Comparison of ENCODE assay signal across 8 cellular contexts in the genomic region with DNA sequence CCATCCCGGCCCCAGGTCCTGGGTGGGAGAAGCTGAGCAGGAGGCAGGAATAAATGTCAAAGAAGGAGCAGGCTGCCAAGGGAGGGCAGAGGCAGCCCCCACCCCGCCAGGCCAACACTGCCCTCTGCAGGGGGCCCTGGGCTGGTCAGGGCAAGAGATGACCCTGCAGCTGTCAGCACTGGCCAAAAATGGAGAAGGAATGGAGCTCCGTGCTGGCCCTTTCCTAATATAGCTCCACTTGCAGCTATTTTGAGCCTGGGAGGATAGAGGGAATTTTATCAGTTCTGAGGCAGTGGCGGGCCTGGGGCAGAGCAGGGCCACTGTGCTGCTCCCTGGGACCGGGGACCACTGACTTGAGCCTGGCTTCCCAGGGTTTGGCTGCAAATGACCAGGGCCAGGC. TPM values are rescaled to one million over a fixed set of nuclear protein-coding genes. Genes with fewer than 3 reads are reported as not detected.
A peak's percentile ranks its signal among the peaks of the same experiment; 100 is the strongest.
DNase-seq lines count a peak whose midpoint lies in the region; ATAC-seq and TF ChIP-seq lines count a peak whose summit lies in the region.

No MANE protein-coding gene starts in this region.

- H3K4me3 ChIP-seq in AG04449 (ENCODE audit: low read depth, low read length) (no peak overlapping the region), brain microvascular endothelial cell (ENCODE audit: low read depth, low read length) (no peak overlapping the region), left lung (no peak overlapping the region)

- H3K27me3 ChIP-seq in brain microvascular endothelial cell (replicated peaks) (peaks cover 16% of the 10 kb centered on the region), left lung (peaks cover 0 to 40% of the 10 kb centered on the region in 2 donors)

- no peaks in the 10 kb centered on the region for H3K9me3 ChIP-seq in left lung

- CTCF ChIA-PET in AG04449 (lab: Yijun Ruan, JAX) = interaction anchor here (0.6 to 9.6 kb wide), 17 partner anchors 8 to 284 kb away, joined by 3 to 86 read pairs (median 5); a partner anchor contains a TSS

- H3K27ac ChIP-seq in brain microvascular endothelial cell (no peak overlapping the region), left lung (no peak overlapping the region)

- TF ChIP-seq CTCF in AG04449 (IDR thresholded peaks at IDR 0.05; ENCODE audit: insufficient read depth, low read length, missing control alignments) (peak; percentile 79), brain microvascular endothelial cell (IDR thresholded peaks at IDR 0.05; ENCODE audit: low read depth, low read length, missing control alignments) (peak; percentile 63), left lung (IDR thresholded peaks at IDR 0.05) (no peak)

- peak; percentile 10 for ATAC-seq in left lung

- DNase-seq in AG04449 (ENCODE audit: low read depth, low spot score) = no peak
- DNase-seq in HT1080 (ENCODE audit: low read depth) = peak; percentile 32
- DNase-seq in brain microvascular endothelial cell = peak; percentile 6
- DNase-seq in left lung = no peak
- no peak for DNase-seq in foreskin melanocyte
- DNase-seq in cerebellar nuclear complex (lab: John Stamatoyannopoulos, UW) = no peak
- DNase-seq in stimulated activated CD4-positive, alpha-beta T cell treated with anti-CD3 and anti-CD28 coated beads, Interleukin-2, amount 100 ng/mL, for 24 hours = no peak
- DNase-seq in SHP77 treated with DMSO at 0.1 percent for 48 hours (lab: John Stamatoyannopoulos, UW) = no peak

- intact Hi-C loops in left lung (cut with DNase I) = no loop called here

- no peaks in the 10 kb centered on the region for H3K36me3 ChIP-seq in brain microvascular endothelial cell (replicated peaks)
- no peaks in the 10 kb centered on the region for H3K36me3 ChIP-seq in left lung

- POLR2A ChIA-PET in AG04449 (lab: Yijun Ruan, JAX) = no interaction called here

- H3K4me1 ChIP-seq in left lung = peaks cover 0 to 4% of the 10 kb centered on the region in 2 donors

- in situ Hi-C loops in brain microvascular endothelial cell (cut with HindIII; ENCODE audit: low pct_ligation_motif_present, low sequenced_read_pairs) = no loop called here

RNA-seq across cellular contexts. Expression of a gene that starts 16.0 kb away (rescaled TPM):
- total RNA-seq in HT1080 (2014; rRNA removed; shearing (Covaris generic)) = not detected in 2 replicates
- polyA plus RNA-seq in HT1080 (2015; cell fraction: cytosol; rRNA removed) = 0.08 and 0.09 TPM in 2 replicates
- polyA plus RNA-seq in HT1080 (2015; cell fraction: nucleus; rRNA removed) = 0.08 and 0.25 TPM in 2 replicates
- total RNA-seq in left lung = 1 to 10 TPM; 1.5 to 2.7 TPM

RNA-seq across cellular contexts. Expression of a gene that starts 30.0 kb away (rescaled TPM):
- total RNA-seq in HT1080 (2014; rRNA removed; shearing (Covaris generic)) = not detected in 2 replicates
- polyA plus RNA-seq in HT1080 (2015; cell fraction: cytosol; rRNA removed) = 0.09 TPM in 1 of 2 replicates, not detected in the other
- 0.07 TPM in 1 of 2 replicates, not detected in the other for polyA plus RNA-seq in HT1080 (2015; cell fraction: nucleus; rRNA removed)
- not detected for total RNA-seq in left lung

Comparison
In these comparisons a context has a peak if more than half of its experiments do, and no peak if none do; other contexts are left out.
1. DNase-seq: peak in HT1080 (single experiment) and brain microvascular endothelial cell (single experiment); none in AG04449 (single experiment), left lung (0 of 2), foreskin melanocyte (single experiment), cerebellar nuclear complex (0 of 2), stimulated activated CD4-positive, alpha-beta T cell treated with anti-CD3 and anti-CD28 coated beads, Interleukin-2, amount 100 ng/mL, for 24 hours (0 of 2) and SHP77 treated with DMSO at 0.1 percent for 48 hours (single experiment).
2. CTCF ChIP-seq: peak in AG04449 (single experiment) and brain microvascular endothelial cell (single experiment); none in left lung (0 of 2).